In the genomic region with DNA sequence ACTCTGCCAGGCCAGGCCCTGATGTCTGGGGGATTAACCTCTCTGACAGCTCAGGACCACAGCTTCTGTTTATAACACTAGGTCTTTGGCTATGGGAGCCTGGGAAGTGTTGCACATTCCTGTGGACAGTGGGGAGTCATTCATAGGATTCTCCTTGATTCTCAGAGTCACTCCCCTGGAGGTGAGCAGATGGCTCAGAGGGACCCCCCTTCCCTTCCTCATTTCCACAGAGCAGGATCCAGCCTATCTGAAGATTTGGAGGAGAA, we compare ENCODE assay signal across 20 cellular contexts.
DNase-seq lines count a peak whose midpoint lies in the region; TF ChIP-seq lines count a peak whose summit lies in the region.
"Had no signal": no experiment of that assay in that cellular context is flagged by ENCODE, and none has a peak within 500 bp of the region (broad histone marks: within the 10 kb centered on the region; RNA-seq: fewer than 3 reads in every experiment).

No MANE protein-coding gene starts in this region.

- H3K36me3 ChIP-seq in ovary (no peaks in the 10 kb centered on the region), thyroid gland (no peaks in the 10 kb centered on the region)
- H3K36me3 ChIP-seq: BLaER1 treated with 17β-estradiol and CSF1 and Interleukin-3, amounts not matched to agents 10 nM and 100 nM; heart right ventricle; tibial nerve had no signal

- peaks cover 28% of the 10 kb centered on the region for H3K4me1 Mint-ChIP-seq in nephron progenitor cell

- no peak overlapping the region for H3K4me3 Mint-ChIP-seq in nephron progenitor cell
- H3K4me3 Mint-ChIP-seq: activated CD8-positive, alpha-beta T cell treated with anti-CD3 and anti-CD28 coated beads for 36 hours; stimulated activated naive CD8-positive, alpha-beta T cell treated with anti-CD3 and anti-CD28 coated beads, Interleukin-15, Interleukin-2, amounts not matched to agents 100 ng/mL and 50 ng/mL, for 24 hours had no signal

- peaks cover 38% of the 10 kb centered on the region for H3K27me3 Mint-ChIP-seq in nephron progenitor cell (ENCODE audit: low read depth, poor library complexity)

- no peak overlapping the region for H3K27ac ChIP-seq in ovary
- H3K27ac ChIP-seq in thyroid gland = no peak overlapping the region
- H3K27ac ChIP-seq: BLaER1 treated with 17β-estradiol and CSF1 and Interleukin-3, amounts not matched to agents 10 nM and 100 nM; tibial nerve had no signal

- TF ChIP-seq EP300 in ovary (IDR thresholded peaks at IDR 0.05) = no peak

- H3K9me3 ChIP-seq in ovary (no peaks in the 10 kb centered on the region), thyroid gland (no peaks in the 10 kb centered on the region)
- H3K9me3 ChIP-seq: BLaER1 treated with 17β-estradiol and CSF1 and Interleukin-3, amounts not matched to agents 10 nM and 100 nM; heart right ventricle; tibial nerve had no signal

- H3K27me3 ChIP-seq in ovary = no peaks in the 10 kb centered on the region
- H3K27me3 ChIP-seq in thyroid gland = no peaks in the 10 kb centered on the region
- H3K27me3 ChIP-seq: BLaER1 treated with 17β-estradiol and CSF1 and Interleukin-3, amounts not matched to agents 10 nM and 100 nM; heart right ventricle; tibial nerve had no signal

- intact Hi-C loops in ovary (cut with DNase I) (no loop called here), thyroid gland (cut with DNase I) (no loop called here)

- no peaks in the 10 kb centered on the region for H3K9me3 Mint-ChIP-seq in nephron progenitor cell
- H3K9me3 Mint-ChIP-seq: activated CD8-positive, alpha-beta T cell treated with anti-CD3 and anti-CD28 coated beads for 36 hours; stimulated activated naive CD8-positive, alpha-beta T cell treated with anti-CD3 and anti-CD28 coated beads, Interleukin-15, Interleukin-2, amounts not matched to agents 100 ng/mL and 50 ng/mL, for 24 hours had no signal

- H3K36me3 Mint-ChIP-seq in nephron progenitor cell (ENCODE audit: low read depth) = no peaks in the 10 kb centered on the region

- H3K4me3 ChIP-seq in ovary (no peak overlapping the region), thyroid gland (replicated peaks in 1 of 3) (no peak overlapping the region)
- H3K4me3 ChIP-seq: BLaER1 treated with 17β-estradiol and CSF1 and Interleukin-3, amounts not matched to agents 10 nM and 100 nM; heart right ventricle; tibial nerve had no signal

- no peak for TF ChIP-seq POLR2A in ovary (IDR thresholded peaks at IDR 0.05)
- no peak for TF ChIP-seq POLR2A in thyroid gland (IDR thresholded peaks at IDR 0.05)

- DNase-seq in AG08395 (ENCODE audit: low spot score) = peak; percentile 37
- DNase-seq in LHCN-M2 (ENCODE audit: low read depth) = peak; percentile 16
- peak; percentile 43 for DNase-seq in astrocyte of the hippocampus (ENCODE audit: low read depth, low spot score)
- DNase-seq in nephron progenitor cell = no peak
- DNase-seq in activated CD4-positive, alpha-beta T cell treated with anti-CD3 and anti-CD28 coated beads, Interleukin-2, amount 50 U/mL, for 4 hours = no peak
- DNase-seq in ovary = no peak
- DNase-seq in amniotic stem cell (lab: John Stamatoyannopoulos, UW) = no peak
- no peak for DNase-seq in thyroid gland
- DNase-seq: activated CD8-positive, alpha-beta T cell treated with anti-CD3 and anti-CD28 coated beads for 36 hours; activated gamma-delta T cell; activated T-cell treated with anti-CD3 and anti-CD28 coated beads for 4 hours; GOT3; NCI-H1417 treated with DMSO at 0.1 percent for 48 hours; NCI-H2107; NCI-H510A; T1000 had no signal

- no peaks in the 10 kb centered on the region for H3K4me1 ChIP-seq in ovary (ENCODE audit: insufficient read depth)
- peaks cover 7 to 13% of the 10 kb centered on the region in 2 donors for H3K4me1 ChIP-seq in thyroid gland
- H3K4me1 ChIP-seq: tibial nerve had no signal

- TF ChIP-seq CTCF in nephron progenitor cell (IDR thresholded peaks at IDR 0.05) = no peak
- no peak for TF ChIP-seq CTCF in ovary (IDR thresholded peaks at IDR 0.05)
- TF ChIP-seq CTCF in thyroid gland (IDR thresholded peaks at IDR 0.05) = no peak

- H3K27ac Mint-ChIP-seq in nephron progenitor cell = peak overlapping the region; percentile 73
- H3K27ac Mint-ChIP-seq: activated CD8-positive, alpha-beta T cell treated with anti-CD3 and anti-CD28 coated beads for 36 hours; stimulated activated naive CD8-positive, alpha-beta T cell treated with anti-CD3 and anti-CD28 coated beads, Interleukin-15, Interleukin-2, amounts not matched to agents 100 ng/mL and 50 ng/mL, for 24 hours had no signal

Comparison
In these comparisons a context has a peak if more than half of its experiments do, and no peak if none do; other contexts are left out.
1. DNase-seq: peak in AG08395 (single experiment), LHCN-M2 (single experiment) and astrocyte of the hippocampus (single experiment); none in nephron progenitor cell (single experiment), activated CD4-positive, alpha-beta T cell treated with anti-CD3 and anti-CD28 coated beads, Interleukin-2, amount 50 U/mL, for 4 hours (0 of 2), ovary (0 of 5), amniotic stem cell (single experiment) and thyroid gland (0 of 2).